17 cellular contexts compared by ENCODE assay signal in genomic region chr15:101396484-101397261, GRCh38.
"Had no signal": no experiment of that assay in that cellular context is flagged by ENCODE, and none has a peak within 500 bp of the region (broad histone marks: within the 10 kb centered on the region; RNA-seq: fewer than 3 reads in every experiment).

No MANE protein-coding gene starts in this region.

- H2AFZ ChIP-seq: hepatocyte had no signal

- H3K27ac ChIP-seq: dorsolateral prefrontal cortex, epithelial cell of prostate, hepatocyte, thoracic aorta had no signal

- H3K4me3 Mint-ChIP-seq: activated CD4-positive, alpha-beta T cell treated with anti-CD3 and anti-CD28 coated beads, Interleukin-2, amount 10 ng/mL, durations not matched to agents 24 days and 14 days; brain; endodermal cell; nephron had no signal

- H3K27me3 ChIP-seq: hepatocyte had no signal

- H3K4me2 ChIP-seq: hepatocyte had no signal

- H3K4me3 ChIP-seq: dorsolateral prefrontal cortex, hepatocyte, lung, thoracic aorta had no signal

- H3K9me3 ChIP-seq: thoracic aorta had no signal

- H3K36me3 Mint-ChIP-seq: brain, T-cell had no signal

- DNase-seq: activated CD4-positive, alpha-beta T cell treated with anti-CD3 and anti-CD28 coated beads, Interleukin-2, amount 10 ng/mL, durations not matched to agents 24 days and 14 days; activated T-cell treated with anti-CD3 and anti-CD28 coated beads, Interleukin-2, amount 50 U/mL, for 72 hours; anterior cingulate cortex; caudate nucleus; endodermal cell; foreskin fibroblast; occipital lobe; T-cell had no signal

- H3K27ac Mint-ChIP-seq: activated CD4-positive, alpha-beta T cell treated with anti-CD3 and anti-CD28 coated beads, Interleukin-2, amount 10 ng/mL, durations not matched to agents 24 days and 14 days; activated T-cell treated with anti-CD3 and anti-CD28 coated beads, Interleukin-2, amount 50 U/mL, for 72 hours; brain; endodermal cell; progenitor cell of endocrine pancreas had no signal

- H3K9me3 Mint-ChIP-seq: activated CD4-positive, alpha-beta T cell treated with anti-CD3 and anti-CD28 coated beads, Interleukin-2, amount 10 ng/mL, durations not matched to agents 24 days and 14 days; activated CD8-positive, alpha-beta T cell treated with anti-CD3 and anti-CD28 coated beads for 36 hours; activated T-cell treated with anti-CD3 and anti-CD28 coated beads, Interleukin-2, amount 50 U/mL, for 72 hours; endodermal cell; T-cell had no signal

- H3K79me2 ChIP-seq: hepatocyte had no signal

- H3K36me3 ChIP-seq: thoracic aorta had no signal
